In genomic region chr19:47608074-47608907, GRCh38 we compare ENCODE assay signal across 8 cellular contexts. TPM values are rescaled to one million over a fixed set of nuclear protein-coding genes. Genes with fewer than 3 reads are reported as not detected.
DNase-seq lines count a peak whose midpoint lies in the region; ATAC-seq and TF ChIP-seq lines count a peak whose summit lies in the region.

No MANE protein-coding gene starts in this region.

- TF ChIP-seq CTCF in GM12864 (IDR thresholded peaks at IDR 0.05; ENCODE audit: low read depth, low read length, missing control alignments) (peak; percentile 43), SU-DHL-6 (IDR thresholded peaks at IDR 0.05; ENCODE audit: insufficient read depth, low read length, poor library complexity, severe bottlenecking) (no peak), type B pancreatic cell (conservative IDR thresholded peaks at IDR 0.05) (peak; percentile 58)

- no peaks in the 10 kb centered on the region for H3K36me3 Mint-ChIP-seq in activated naive CD8-positive, alpha-beta T cell treated with anti-CD3 and anti-CD28 coated beads, Interleukin-2, amount 50 U/mL, for 24 hours (ENCODE audit: low read depth)
- H3K36me3 Mint-ChIP-seq in type B pancreatic cell, result peaks cover 3% of the 10 kb centered on the region

- intact Hi-C loops in cardiac septum (cut with DNase I), result loop anchor here (1.0 kb wide), 1 partner anchor 8 kb away; no protein-coding TSS in a partner anchor
- intact Hi-C loops in posterior cingulate gyrus (cut with DNase I), result loop anchor here (1.0 to 10.0 kb wide), 3 partner anchors 8 to 173 kb away; partner anchors contain the start of gene NAPA

- H3K27ac ChIP-seq in SU-DHL-6 (ENCODE audit: low read depth, low read length), result peak overlapping the region; percentile 78

- DNase-seq in GM12864 (ENCODE audit: low read depth), result peak; percentile 61
- DNase-seq in NCI-H1105 (lab: John Stamatoyannopoulos, UW), result peak; percentile 92
- DNase-seq in activated naive CD8-positive, alpha-beta T cell treated with anti-CD3 and anti-CD28 coated beads, Interleukin-2, amount 50 U/mL, for 24 hours, result peak; percentile 97
- peak; percentile 96 for DNase-seq in cardiac septum (ENCODE audit: low spot score)
- peak; percentile 86 to 99 (median 93) for DNase-seq in posterior cingulate gyrus
- peak; percentile 99 for DNase-seq in type B pancreatic cell (ENCODE audit: extremely low spot score, unreplicated experiment)

- peaks cover 29% of the 10 kb centered on the region for H3K4me1 Mint-ChIP-seq in activated naive CD8-positive, alpha-beta T cell treated with anti-CD3 and anti-CD28 coated beads, Interleukin-2, amount 50 U/mL, for 24 hours
- peaks cover 23% of the 10 kb centered on the region for H3K4me1 Mint-ChIP-seq in type B pancreatic cell (ENCODE audit: unreplicated experiment)

- 0 out of 2 replicates have a peak, but pooled peaks cover 6% of the 10 kb centered on the region for H3F3A ChIP-seq in SU-DHL-6 (ENCODE audit: insufficient read depth)

- H3K79me2 ChIP-seq in SU-DHL-6 (ENCODE audit: insufficient read depth, low read length), result peaks cover 26% of the 10 kb centered on the region

- peak overlapping the region; percentile 81 for H3K4me3 Mint-ChIP-seq in activated naive CD8-positive, alpha-beta T cell treated with anti-CD3 and anti-CD28 coated beads, Interleukin-2, amount 50 U/mL, for 24 hours
- peak overlapping the region; percentile 89 for H3K4me3 Mint-ChIP-seq in type B pancreatic cell

- H3K27me3 ChIP-seq in SU-DHL-6 (ENCODE audit: low read length), result no peaks in the 10 kb centered on the region

- H3K4me3 ChIP-seq in GM12864 (ENCODE audit: low read depth, low read length), result peak overlapping the region; percentile 86
- peak overlapping the region; percentile 100 for H3K4me3 ChIP-seq in SU-DHL-6 (ENCODE audit: insufficient read depth, low read length, poor library complexity, severe bottlenecking)

- peak overlapping the region; percentile 68 for H3K27ac Mint-ChIP-seq in activated naive CD8-positive, alpha-beta T cell treated with anti-CD3 and anti-CD28 coated beads, Interleukin-2, amount 50 U/mL, for 24 hours
- H3K27ac Mint-ChIP-seq in type B pancreatic cell, result peak overlapping the region; percentile 85

- no peaks in the 10 kb centered on the region for H3K27me3 Mint-ChIP-seq in activated naive CD8-positive, alpha-beta T cell treated with anti-CD3 and anti-CD28 coated beads, Interleukin-2, amount 50 U/mL, for 24 hours
- H3K27me3 Mint-ChIP-seq in type B pancreatic cell, result no peaks in the 10 kb centered on the region

- peak; percentile 76 for ATAC-seq in HG02588 (IDR thresholded peaks at IDR 0.05; ENCODE audit: unreplicated experiment)
- ATAC-seq in activated naive CD8-positive, alpha-beta T cell treated with anti-CD3 and anti-CD28 coated beads, Interleukin-2, amount 50 U/mL, for 24 hours, result peak; percentile 89

- no peaks in the 10 kb centered on the region for H3K9me3 ChIP-seq in SU-DHL-6 (ENCODE audit: insufficient read depth, low read length)

- no peaks in the 10 kb centered on the region for H4K20me1 ChIP-seq in SU-DHL-6 (ENCODE audit: low read depth, low read length)

- H3K4me2 ChIP-seq in SU-DHL-6 (ENCODE audit: low read depth, low read length, poor library complexity, severe bottlenecking), result peak overlapping the region; percentile 62

- peak overlapping the region; percentile 97 for H2AFZ ChIP-seq in SU-DHL-6 (ENCODE audit: low read depth, low read length, severe bottlenecking)

- H3K36me3 ChIP-seq in SU-DHL-6 (ENCODE audit: low read length), result no peaks in the 10 kb centered on the region

- no peaks in the 10 kb centered on the region for H3K9me2 ChIP-seq in SU-DHL-6 (replicated peaks; ENCODE audit: insufficient read depth, low read length)

- no peaks in the 10 kb centered on the region for H3K9me3 Mint-ChIP-seq in activated naive CD8-positive, alpha-beta T cell treated with anti-CD3 and anti-CD28 coated beads, Interleukin-2, amount 50 U/mL, for 24 hours
- H3K9me3 Mint-ChIP-seq in type B pancreatic cell, result no peaks in the 10 kb centered on the region

- H3K9ac ChIP-seq in SU-DHL-6 (ENCODE audit: low read length), result peak overlapping the region; percentile 100

RNA-seq across cellular contexts. Expression of gene BICRA, which starts 0.6 kb away (rescaled TPM):
- 9.3 TPM for total RNA-seq in cardiac septum
- 22.9 and 23.5 TPM in 2 replicates for total RNA-seq in type B pancreatic cell (ENCODE audit: low replicate concordance)

RNA-seq across cellular contexts. Expression of gene ZNF541, which starts 35.3 kb away (rescaled TPM):
- total RNA-seq in cardiac septum, result 1.2 TPM
- total RNA-seq in type B pancreatic cell (ENCODE audit: low replicate concordance), result not detected in 2 replicates

Comparison
In these comparisons a context has a peak if more than half of its experiments do, and no peak if none do; other contexts are left out.
1. Peak in every context shown above with its lines: DNase-seq, ATAC-seq, H3K4me3 ChIP-seq and H3K27ac ChIP-seq.